ENCODE assay signal across 1 cellular context in the genomic region with DNA sequence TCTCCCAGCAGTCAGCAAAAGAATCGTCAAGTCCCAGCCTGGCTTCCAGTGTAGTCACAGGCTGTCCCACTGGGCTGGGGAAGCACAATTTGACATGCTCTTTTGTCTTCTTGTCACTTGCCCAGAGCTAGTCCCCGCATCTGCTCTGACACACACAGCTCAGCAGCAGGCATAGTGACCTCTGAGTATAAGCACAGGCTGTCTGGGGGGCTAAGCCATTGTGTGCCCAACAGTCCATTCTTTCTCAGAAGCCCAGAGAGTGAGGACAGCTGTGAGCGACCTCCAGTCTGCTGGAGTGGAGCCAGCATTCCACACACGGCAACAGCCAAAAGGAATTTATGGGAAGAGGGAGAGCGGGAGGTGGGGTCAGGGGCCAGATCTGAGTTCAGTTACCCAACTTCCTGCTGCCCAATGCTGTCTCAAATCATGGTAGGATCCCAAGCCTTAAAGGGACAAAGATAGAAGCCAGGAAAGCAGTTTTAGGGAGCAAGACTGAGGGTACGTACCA.
TF ChIP-seq lines count a peak whose summit lies in the region.

No MANE protein-coding gene starts in this region.

TF ChIP-seq in Ishikawa, 13 proteins besides CTCF, POLR2A, EP300 and RAD21 (continued from another document):
- no peak for TF ChIP-seq CEBPB (IDR thresholded peaks at IDR 0.05)
- peak; percentile 81 for TF ChIP-seq NFIC (IDR thresholded peaks at IDR 0.05)
- peak; percentile 62 for TF ChIP-seq TEAD4 (IDR thresholded peaks at IDR 0.05)
TF ChIP-seq in Ishikawa: peak in this region for 3.
